Comparison of ENCODE assay signal across 1 cellular context in the genomic region with DNA sequence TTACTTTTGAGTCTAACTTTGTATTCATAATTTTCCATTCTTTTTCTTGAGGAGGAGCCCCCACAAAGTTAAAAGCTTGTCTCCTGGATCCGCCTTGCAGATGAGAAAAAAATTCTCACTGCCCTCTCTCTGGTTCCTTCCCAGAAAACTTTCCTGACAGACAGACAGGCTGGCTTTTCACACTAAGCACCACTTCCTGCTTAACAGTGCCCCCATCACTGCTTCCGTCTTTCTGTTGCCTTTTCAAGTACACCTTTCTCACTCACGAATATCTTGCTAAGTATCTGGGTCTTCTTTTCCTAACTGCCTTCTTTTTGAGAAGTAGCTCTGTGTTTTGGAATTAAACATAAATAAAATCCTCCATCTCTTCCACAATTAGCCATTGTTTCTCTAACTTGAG.
TF ChIP-seq lines count a peak whose summit lies in the region.

No MANE protein-coding gene starts in this region.

TF ChIP-seq in K562, 482 proteins besides CTCF, POLR2A, EP300 and RAD21 (continued from another document):
- no peak for TF ChIP-seq PRDM10 (IDR thresholded peaks at IDR 0.05; ENCODE audit: partially characterized antibody)
